26 cellular contexts compared by ENCODE assay signal in the genomic region with DNA sequence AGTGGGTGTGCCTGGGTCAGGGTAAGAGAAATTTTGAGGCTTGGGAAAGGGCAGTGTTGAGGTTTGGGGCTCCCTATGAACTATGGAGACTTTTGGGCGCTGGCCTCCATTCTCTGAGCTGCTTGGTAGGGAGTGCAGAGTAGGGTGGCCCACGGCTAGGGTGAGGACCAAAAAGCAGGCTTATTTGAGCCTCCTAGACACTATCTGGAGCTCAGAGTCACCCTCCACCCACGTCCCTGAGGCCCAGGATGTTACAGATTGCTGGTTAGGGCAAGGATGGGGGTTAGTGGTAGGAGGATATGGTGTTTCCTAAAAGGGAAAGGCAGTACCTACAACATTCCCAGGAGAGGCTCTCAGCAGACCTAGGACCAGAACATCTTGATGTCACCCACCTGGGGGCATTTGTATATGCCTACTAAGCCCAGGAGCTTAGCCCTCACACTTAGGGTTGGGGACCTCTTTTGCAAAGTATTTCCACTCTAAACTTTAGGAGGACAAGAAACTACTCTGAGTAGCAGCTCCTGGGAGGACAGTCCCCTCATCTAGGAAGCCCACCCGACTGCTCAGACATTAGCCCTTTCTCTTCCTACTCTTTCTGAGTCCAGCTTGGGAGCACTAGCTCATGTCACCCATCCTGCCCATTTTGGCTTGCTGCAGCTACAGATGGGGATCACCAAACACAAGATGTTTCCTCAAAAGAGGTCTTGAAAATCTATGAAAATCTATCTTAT. TPM values are rescaled to one million over a fixed set of nuclear protein-coding genes. Genes with fewer than 3 reads are reported as not detected.
DNase-seq lines count a peak whose midpoint lies in the region; ATAC-seq and TF ChIP-seq lines count a peak whose summit lies in the region.
"Had no signal": no experiment of that assay in that cellular context is flagged by ENCODE, and none has a peak within 500 bp of the region (broad histone marks: within the 10 kb centered on the region; RNA-seq: fewer than 3 reads in every experiment).

No MANE protein-coding gene starts in this region.

- H3K9me3 Mint-ChIP-seq in activated CD8-positive, alpha-beta memory T cell treated with anti-CD3 and anti-CD28 coated beads, Interleukin-2, amount 10 ng/mL, durations not matched to agents 7 days and 5 days (ENCODE audit: low read depth): no peaks in the 10 kb centered on the region
- H3K9me3 Mint-ChIP-seq: memory B cell had no signal

- TF ChIP-seq CTCF in osteoblast (IDR thresholded peaks at IDR 0.05; ENCODE audit: extremely low read depth, low read depth, low read length): no peak

- no peaks in the 10 kb centered on the region for H3K9me3 ChIP-seq in osteoblast (ENCODE audit: low read depth, low read length)
- H3K9me3 ChIP-seq: adrenal gland, breast epithelium, pancreas, stomach had no signal

- peaks cover 11% of the 10 kb centered on the region for H4K20me1 ChIP-seq in osteoblast (ENCODE audit: insufficient read depth, low read length)

- peaks cover 16% of the 10 kb centered on the region for H3K79me2 ChIP-seq in osteoblast (ENCODE audit: insufficient read depth, low read length)

- CTCF ChIA-PET in activated CD8-positive, alpha-beta memory T cell treated with anti-CD3 and anti-CD28 coated beads, Interleukin-2, amount 10 ng/mL, durations not matched to agents 7 days and 5 days (lab: Charles Lee): interaction anchor here (0.7 to 6.8 kb wide), 14 partner anchors 9 to 590 kb away, joined by 3 to 60 read pairs (median 4); partner anchors contain the start of genes CCNI2 and GDF9

- no peak overlapping the region for H2AFZ ChIP-seq in osteoblast (ENCODE audit: low read length)

- H3K4me2 ChIP-seq in osteoblast (ENCODE audit: insufficient read depth, low read length): no peak overlapping the region

- H3K27me3 Mint-ChIP-seq in activated CD8-positive, alpha-beta memory T cell treated with anti-CD3 and anti-CD28 coated beads, Interleukin-2, amount 10 ng/mL, durations not matched to agents 7 days and 5 days: peaks cover 57% of the 10 kb centered on the region

- H3K27ac Mint-ChIP-seq in activated CD8-positive, alpha-beta memory T cell treated with anti-CD3 and anti-CD28 coated beads, Interleukin-2, amount 10 ng/mL, durations not matched to agents 7 days and 5 days: no peak overlapping the region
- H3K27ac Mint-ChIP-seq: memory B cell had no signal

- no peaks in the 10 kb centered on the region for H3K36me3 Mint-ChIP-seq in activated CD8-positive, alpha-beta memory T cell treated with anti-CD3 and anti-CD28 coated beads, Interleukin-2, amount 10 ng/mL, durations not matched to agents 7 days and 5 days
- H3K36me3 Mint-ChIP-seq: memory B cell had no signal

- no peak for DNase-seq in activated CD8-positive, alpha-beta memory T cell treated with anti-CD3 and anti-CD28 coated beads, Interleukin-2, amount 10 ng/mL, durations not matched to agents 7 days and 5 days
- no peak for DNase-seq in activated CD8-positive, alpha-beta memory T cell treated with anti-CD3 and anti-CD28 coated beads, Interleukin-2, amount 50 U/mL, for 4 hours
- DNase-seq in caudate nucleus (lab: John Stamatoyannopoulos, UW) (no peak), osteoblast (ENCODE audit: insufficient read length, low spot score, missing footprints) (peak; percentile 71)
- DNase-seq: activated gamma-delta T cell treated with Interleukin-2 at 50 U/mL for 16 hours; activated T-cell treated with anti-CD3 and anti-CD28 coated beads, Interleukin-2, amount 50 U/mL, for 1 hour; adrenal gland; AML-193; cortex of kidney; DMS79; kidney glomerular epithelial cell; MV-4-11; NCI-H1694 treated with DMSO at 0.1 percent for 48 hours; NCI-H526 treated with DMSO at 0.1 percent for 48 hours; right cardiac atrium; stimulated activated CD4-positive, alpha-beta T cell treated with anti-CD3 and anti-CD28 coated beads, Interleukin-12 subunit alpha, Interleukin-12 subunit beta, amount 100 ng/mL, for 4 hours; trophoblast cell had no signal

- no peaks in the 10 kb centered on the region for H3K27me3 ChIP-seq in osteoblast (ENCODE audit: insufficient read depth, low read length)
- H3K27me3 ChIP-seq: adrenal gland, breast epithelium, pancreas had no signal

- ATAC-seq in activated CD8-positive, alpha-beta memory T cell treated with anti-CD3 and anti-CD28 coated beads, Interleukin-2, amount 10 ng/mL, durations not matched to agents 7 days and 5 days: no peak
- ATAC-seq in GM21717 (IDR thresholded peaks at IDR 0.05; ENCODE audit: unreplicated experiment) (no peak), HG02938 (IDR thresholded peaks at IDR 0.05; ENCODE audit: unreplicated experiment) (no peak)
- ATAC-seq: pancreas, right cardiac atrium had no signal

- peaks cover 6% of the 10 kb centered on the region for H3K4me1 ChIP-seq in osteoblast (ENCODE audit: insufficient read depth, low read length)
- H3K4me1 ChIP-seq: breast epithelium, pancreas had no signal

- peaks cover 6% of the 10 kb centered on the region for H3K36me3 ChIP-seq in osteoblast (ENCODE audit: insufficient read depth, low read length)
- H3K36me3 ChIP-seq: adrenal gland, breast epithelium had no signal

- peak overlapping the region; percentile 6 for H3K4me3 Mint-ChIP-seq in activated CD8-positive, alpha-beta memory T cell treated with anti-CD3 and anti-CD28 coated beads, Interleukin-2, amount 10 ng/mL, durations not matched to agents 7 days and 5 days

- H3K4me1 Mint-ChIP-seq in activated CD8-positive, alpha-beta memory T cell treated with anti-CD3 and anti-CD28 coated beads, Interleukin-2, amount 10 ng/mL, durations not matched to agents 7 days and 5 days: peaks cover 31% of the 10 kb centered on the region

- H3K27ac ChIP-seq in caudate nucleus (ENCODE audit: low read depth, low read length): peak overlapping the region; percentile 15
- no peak overlapping the region for H3K27ac ChIP-seq in osteoblast (ENCODE audit: low read depth, low read length)
- H3K27ac ChIP-seq: adrenal gland, breast epithelium, pancreas, RWPE1, SK-N-MC, stomach had no signal

- H3K4me3 ChIP-seq in osteoblast (ENCODE audit: insufficient read depth, low read length): no peak overlapping the region
- H3K4me3 ChIP-seq: adrenal gland, breast epithelium, SK-N-MC had no signal

RNA-seq across cellular contexts. Expression of gene SHROOM1, which starts 2.3 kb away (rescaled TPM):
- total RNA-seq in activated CD8-positive, alpha-beta memory T cell treated with anti-CD3 and anti-CD28 coated beads, Interleukin-2, amount 10 ng/mL, durations not matched to agents 7 days and 5 days: 10 to 100 TPM in 1 of 2 experiments, 1 to 10 TPM in 1; 4.4 to 11.5 TPM
- total RNA-seq in osteoblast: 4.7 and 6.2 TPM in 2 replicates

RNA-seq across cellular contexts. Expression of gene SOWAHA, which starts 15.0 kb away (rescaled TPM):
- under 1 TPM in 1 of 2 experiments, not detected in 1; 0.42 TPM for total RNA-seq in activated CD8-positive, alpha-beta memory T cell treated with anti-CD3 and anti-CD28 coated beads, Interleukin-2, amount 10 ng/mL, durations not matched to agents 7 days and 5 days
- under 0.01 and 0.29 TPM in 2 replicates for total RNA-seq in osteoblast
- total RNA-seq: A172 had no signal

RNA-seq across cellular contexts. Expression of gene GDF9, which starts 38.2 kb away (rescaled TPM):
- total RNA-seq in activated CD8-positive, alpha-beta memory T cell treated with anti-CD3 and anti-CD28 coated beads, Interleukin-2, amount 10 ng/mL, durations not matched to agents 7 days and 5 days: under 1 TPM; 0.26 to 0.67 TPM
- total RNA-seq in osteoblast: 0.29 and 0.36 TPM in 2 replicates

RNA-seq across cellular contexts. Expression of gene UQCRQ, which starts 38.3 kb away (rescaled TPM):
- 100 to 1,000 TPM; 344 to 446 TPM for total RNA-seq in activated CD8-positive, alpha-beta memory T cell treated with anti-CD3 and anti-CD28 coated beads, Interleukin-2, amount 10 ng/mL, durations not matched to agents 7 days and 5 days
- total RNA-seq in osteoblast: 76.0 and 94.6 TPM in 2 replicates

RNA-seq across cellular contexts. Expression of gene LEAP2, which starts 45.4 kb away (rescaled TPM):
- total RNA-seq in activated CD8-positive, alpha-beta memory T cell treated with anti-CD3 and anti-CD28 coated beads, Interleukin-2, amount 10 ng/mL, durations not matched to agents 7 days and 5 days: 1 to 10 TPM; 2.7 to 6.0 TPM
- under 0.01 and 0.29 TPM in 2 replicates for total RNA-seq in osteoblast
